In the genomic region with DNA sequence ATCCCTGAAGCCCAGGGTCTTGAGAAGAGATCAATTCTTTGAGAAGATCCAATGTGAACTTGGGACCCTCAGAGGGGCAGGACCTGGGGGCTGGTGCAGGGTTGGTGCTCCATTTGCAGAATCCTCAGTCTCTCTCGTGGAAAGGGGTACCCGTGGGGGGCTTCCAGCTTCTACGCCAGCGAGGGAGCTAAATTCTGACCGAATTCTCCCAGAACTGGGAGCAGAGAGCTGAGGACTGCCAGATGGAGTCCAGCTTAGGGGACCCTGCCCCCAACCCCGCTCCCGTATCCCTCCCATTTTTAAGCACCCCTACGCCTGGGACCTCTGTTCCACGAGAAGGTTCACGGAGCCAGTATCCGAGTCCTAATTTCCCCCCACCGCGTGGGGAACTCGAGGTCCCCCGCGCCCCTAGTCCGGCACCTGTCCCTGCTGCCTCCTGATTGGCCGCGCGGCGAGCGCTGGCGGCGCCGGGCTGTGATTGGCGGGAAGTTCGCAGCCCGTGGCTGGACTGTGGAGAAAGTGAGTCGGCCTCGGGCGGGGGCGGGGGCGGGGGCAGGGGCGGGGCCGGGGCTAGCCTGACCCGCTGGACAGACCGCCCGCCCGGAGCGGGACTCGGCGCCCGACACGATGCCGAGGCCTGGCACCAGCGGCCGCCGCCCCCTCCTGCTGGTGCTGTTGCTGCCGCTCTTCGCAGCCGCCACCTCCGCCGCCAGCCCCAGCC, we compare ENCODE assay signal across 2 cellular contexts.
TF ChIP-seq lines count a peak whose summit lies in the region.

No MANE protein-coding gene starts in this region.

TF ChIP-seq in A549, 52 proteins besides CTCF, POLR2A, EP300 and RAD21 (continued from another document):
- peak; percentile 45; the same call in 1 of the 2 replicates for TF ChIP-seq GATA3 (IDR thresholded peaks at IDR 0.05; ENCODE audit: borderline replicate concordance)
- no peak for TF ChIP-seq RCOR1 (IDR thresholded peaks at IDR 0.05; ENCODE audit: low read depth, low read length)
- peak; percentile 38; the same call in 1 of the 2 replicates for TF ChIP-seq RNF2 (IDR thresholded peaks at IDR 0.05; ENCODE audit: borderline replicate concordance, low read depth)
- TF ChIP-seq, protein P1, sequence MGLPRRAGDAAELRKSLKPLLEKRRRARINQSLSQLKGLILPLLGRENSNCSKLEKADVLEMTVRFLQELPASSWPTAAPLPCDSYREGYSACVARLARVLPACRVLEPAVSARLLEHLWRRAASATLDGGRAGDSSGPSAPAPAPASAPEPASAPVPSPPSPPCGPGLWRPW (IDR thresholded peaks at IDR 0.05), result no peak
- TF ChIP-seq, protein P2, sequence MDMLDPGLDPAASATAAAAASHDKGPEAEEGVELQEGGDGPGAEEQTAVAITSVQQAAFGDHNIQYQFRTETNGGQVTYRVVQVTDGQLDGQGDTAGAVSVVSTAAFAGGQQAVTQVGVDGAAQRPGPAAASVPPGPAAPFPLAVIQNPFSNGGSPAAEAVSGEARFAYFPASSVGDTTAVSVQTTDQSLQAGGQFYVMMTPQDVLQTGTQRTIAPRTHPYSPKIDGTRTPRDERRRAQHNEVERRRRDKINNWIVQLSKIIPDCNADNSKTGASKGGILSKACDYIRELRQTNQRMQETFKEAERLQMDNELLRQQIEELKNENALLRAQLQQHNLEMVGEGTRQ (IDR thresholded peaks at IDR 0.05), result peak; percentile 50
- TF ChIP-seq JUN (IDR thresholded peaks at IDR 0.05), result peak in 1 of 2 experiments; percentile 29; a peak in 2 of 5 replicates
- TF ChIP-seq PBX3 (IDR thresholded peaks at IDR 0.05), result 0 out of 2 replicates have a peak, but pooled peaks have one; percentile 31
- no peak for TF ChIP-seq NR3C1 (IDR thresholded peaks at IDR 0.05)
- TF ChIP-seq FOSL2 (IDR thresholded peaks at IDR 0.05), result no peak
- peak; percentile 21; the same call in 1 of the 2 replicates for TF ChIP-seq FOSL2 (CRISPR knock-in tag; IDR thresholded peaks at IDR 0.05)
- TF ChIP-seq, protein P3, sequence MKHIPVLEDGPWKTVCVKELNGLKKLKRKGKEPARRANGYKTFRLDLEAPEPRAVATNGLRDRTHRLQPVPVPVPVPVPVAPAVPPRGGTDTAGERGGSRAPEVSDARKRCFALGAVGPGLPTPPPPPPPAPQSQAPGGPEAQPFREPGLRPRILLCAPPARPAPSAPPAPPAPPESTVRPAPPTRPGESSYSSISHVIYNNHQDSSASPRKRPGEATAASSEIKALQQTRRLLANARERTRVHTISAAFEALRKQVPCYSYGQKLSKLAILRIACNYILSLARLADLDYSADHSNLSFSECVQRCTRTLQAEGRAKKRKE (CRISPR knock-in tag; IDR thresholded peaks at IDR 0.05; ENCODE audit: low read depth), result peak; percentile 92; the same call in 1 of the 2 replicates
- TF ChIP-seq BHLHE40 (IDR thresholded peaks at IDR 0.05; ENCODE audit: low read depth, low read length), result no peak
- TF ChIP-seq MYC (IDR thresholded peaks at IDR 0.05; ENCODE audit: borderline replicate concordance, low read length), result peak; percentile 47; the same call in 1 of the 2 replicates
- TF ChIP-seq, protein P4, sequence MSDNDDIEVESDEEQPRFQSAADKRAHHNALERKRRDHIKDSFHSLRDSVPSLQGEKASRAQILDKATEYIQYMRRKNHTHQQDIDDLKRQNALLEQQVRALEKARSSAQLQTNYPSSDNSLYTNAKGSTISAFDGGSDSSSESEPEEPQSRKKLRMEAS (IDR thresholded peaks at IDR 0.05), result peak; percentile 99
- peak; percentile 99 for TF ChIP-seq E2F6 (IDR thresholded peaks at IDR 0.05; ENCODE audit: borderline replicate concordance, low read depth)
TF ChIP-seq in A549: peak in this region for 13.

TF ChIP-seq in HCT116, 20 proteins besides CTCF, POLR2A, EP300 and RAD21 (continued from another document):
- no peak for TF ChIP-seq ZBTB33 (IDR thresholded peaks at IDR 0.05; ENCODE audit: extremely low read depth, insufficient replicate concordance, low read length)
